ENCODE assay signal across 21 cellular contexts in the genomic region with DNA sequence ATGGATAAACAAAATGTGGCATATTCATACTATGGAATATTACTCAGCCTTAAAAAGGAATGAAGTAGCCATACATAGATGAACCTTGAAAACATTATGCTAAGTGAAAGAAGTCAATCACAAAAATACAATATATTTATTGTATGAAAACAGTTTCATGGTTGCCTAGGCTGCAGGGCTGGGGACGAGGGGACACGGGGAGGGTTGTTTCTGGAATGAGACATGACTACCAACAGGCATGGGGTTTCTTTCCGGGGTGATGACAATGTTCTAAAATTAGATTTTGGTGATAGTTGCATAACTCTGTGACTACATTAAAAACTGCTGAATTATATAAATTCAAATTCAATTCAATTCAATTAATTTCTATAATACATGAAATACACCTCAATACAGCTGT.
DNase-seq lines count a peak whose midpoint lies in the region; ATAC-seq and TF ChIP-seq lines count a peak whose summit lies in the region.
"Had no signal": no experiment of that assay in that cellular context is flagged by ENCODE, and none has a peak within 500 bp of the region (broad histone marks: within the 10 kb centered on the region; RNA-seq: fewer than 3 reads in every experiment).

No MANE protein-coding gene starts in this region.

- H3K27me3 ChIP-seq in uterus, result no peaks in the 10 kb centered on the region
- H3K27me3 ChIP-seq: BE2C had no signal

- H3K4me1 ChIP-seq in HEK293 (ENCODE audit: control insufficient read depth, insufficient read depth, low read length) (no peaks in the 10 kb centered on the region), uterus (no peaks in the 10 kb centered on the region)
- H3K4me1 ChIP-seq: A549, BE2C, Caco-2 had no signal

- ATAC-seq in stimulated activated naive B cell treated with anti-CD40 and anti-IgM and Interleukin-4, amounts not matched to agents 10 μg/mL and 1 μg/mL and 100 μg/mL, for 72 hours (replicated peaks), result no peak
- ATAC-seq: A549; CD8-positive, alpha-beta T cell; HCT116 had no signal

- H3K36me3 ChIP-seq in HEK293 (ENCODE audit: control insufficient read depth in 2 of 2, insufficient read depth in 1 of 2, low read length in 2 of 2), result no peaks in the 10 kb centered on the region
- no peaks in the 10 kb centered on the region for H3K36me3 ChIP-seq in uterus
- H3K36me3 ChIP-seq: BE2C had no signal

- H3K27ac ChIP-seq in HEK293 (ENCODE audit: extremely low read depth, low read depth, low read length), result no peak overlapping the region
- H3K27ac ChIP-seq in uterus, result no peak overlapping the region
- H3K27ac ChIP-seq: A549 had no signal

- H3K36me3 Mint-ChIP-seq in CD14-positive monocyte (peaks cover 4 to 9% of the 10 kb centered on the region in 2 donors), endothelial cell (ENCODE audit: low read depth, unreplicated experiment) (no peaks in the 10 kb centered on the region)
- H3K36me3 Mint-ChIP-seq in dendritic cell treated with granulocyte-macrophage colony-stimulating factor and Interleukin-4, amounts not matched to agents 40 ng/mL and 50 ng/mL, for 4 days (ENCODE audit: low read depth), result peaks cover 40% of the 10 kb centered on the region
- peaks cover 18 to 22% of the 10 kb centered on the region in 2 donors for H3K36me3 Mint-ChIP-seq in stimulated activated naive B cell treated with anti-CD40 and anti-IgM and Interleukin-4, amounts not matched to agents 10 μg/mL and 1 μg/mL and 100 μg/mL, for 72 hours
- H3K36me3 Mint-ChIP-seq: CD4-positive, CD25-positive, alpha-beta regulatory T cell; CD8-positive, alpha-beta T cell had no signal

- no peak for TF ChIP-seq POLR2A in uterus (IDR thresholded peaks at IDR 0.05)

- no peak overlapping the region for H3K4me3 ChIP-seq in HEK293 (ENCODE audit: low read depth, low read length)
- no peak overlapping the region for H3K4me3 ChIP-seq in uterus
- H3K4me3 ChIP-seq: A549; BLaER1 treated with 17β-estradiol and CSF1 and Interleukin-3, amounts not matched to agents 10 nM and 100 nM had no signal

- no peak overlapping the region for H3K4me3 Mint-ChIP-seq in CD14-positive monocyte
- H3K4me3 Mint-ChIP-seq in dendritic cell treated with granulocyte-macrophage colony-stimulating factor and Interleukin-4, amounts not matched to agents 40 ng/mL and 50 ng/mL, for 4 days, result no peak overlapping the region
- H3K4me3 Mint-ChIP-seq in stimulated activated naive B cell treated with anti-CD40 and anti-IgM and Interleukin-4, amounts not matched to agents 10 μg/mL and 1 μg/mL and 100 μg/mL, for 72 hours, result no peak overlapping the region
- no peak overlapping the region for H3K4me3 Mint-ChIP-seq in endothelial cell (ENCODE audit: unreplicated experiment)
- H3K4me3 Mint-ChIP-seq: CD4-positive, CD25-positive, alpha-beta regulatory T cell; CD8-positive, alpha-beta T cell; HFFc6 had no signal

- TF ChIP-seq CTCF in CD14-positive monocyte (IDR thresholded peaks at IDR 0.05) (no peak), HEK293 (tag by site-specific recombination; IDR thresholded peaks at IDR 0.05) (no peak), uterus (IDR thresholded peaks at IDR 0.05) (no peak), endothelial cell (IDR thresholded peaks at IDR 0.05; ENCODE audit: unreplicated experiment) (no peak)

- intact Hi-C loops in CD14-positive monocyte (cut with micrococcal nuclease), result loop anchor here in 1 of 2 donors (10.0 kb wide), 1 partner anchor 152 kb away; no protein-coding TSS in a partner anchor
- intact Hi-C loops in dendritic cell treated with granulocyte-macrophage colony-stimulating factor and Interleukin-4, amounts not matched to agents 40 ng/mL and 50 ng/mL, for 4 days (cut with micrococcal nuclease), result no loop called here
- intact Hi-C loops in uterus (cut with DNase I; ENCODE audit: low total_unique reads), result no loop called here

- POLR2A ChIA-PET in HEK293 (lab: Yijun Ruan, JAX), result no interaction called here

- CTCF ChIA-PET in HEK293 (lab: Yijun Ruan, JAX), result no interaction called here

- H3K9me3 ChIP-seq in HEK293 (ENCODE audit: control insufficient read depth, insufficient read depth, low read depth, low read length) (no peaks in the 10 kb centered on the region), uterus (peaks cover 6% of the 10 kb centered on the region in 2 donors)
- H3K9me3 ChIP-seq: BE2C had no signal

- peaks cover 5 to 16% (median 9%) of the 10 kb centered on the region in 3 donors for H3K27me3 Mint-ChIP-seq in CD14-positive monocyte (ENCODE audit: low read depth in 3 of 3)
- peaks cover 19% of the 10 kb centered on the region for H3K27me3 Mint-ChIP-seq in dendritic cell treated with granulocyte-macrophage colony-stimulating factor and Interleukin-4, amounts not matched to agents 40 ng/mL and 50 ng/mL, for 4 days
- peaks cover 11 to 21% of the 10 kb centered on the region in 2 donors for H3K27me3 Mint-ChIP-seq in stimulated activated naive B cell treated with anti-CD40 and anti-IgM and Interleukin-4, amounts not matched to agents 10 μg/mL and 1 μg/mL and 100 μg/mL, for 72 hours
- peaks cover 3% of the 10 kb centered on the region for H3K27me3 Mint-ChIP-seq in endothelial cell (ENCODE audit: unreplicated experiment)

- peak; percentile 71 for DNase-seq in CD14-positive monocyte (ENCODE audit: low spot score)
- no peak for DNase-seq in stimulated activated naive B cell treated with anti-CD40 and anti-IgM and Interleukin-4, amounts not matched to agents 10 μg/mL and 1 μg/mL and 100 μg/mL, for 72 hours
- DNase-seq in uterus, result no peak
- DNase-seq in activated CD4-positive, CD25-positive, alpha-beta regulatory T cell (lab: John Stamatoyannopoulos, UW), result no peak
- no peak for DNase-seq in endothelial cell (ENCODE audit: low spot score)
- DNase-seq: 8988T; ACHN; AML-193; BE2C; CD4-positive, CD25-positive, alpha-beta regulatory T cell; CD8-positive, alpha-beta T cell; DMS153; DND-41; H7; HFFc6 had no signal

- H3K4me1 Mint-ChIP-seq in CD14-positive monocyte (peaks cover 45% of the 10 kb centered on the region), endothelial cell (ENCODE audit: unreplicated experiment) (peaks cover 7% of the 10 kb centered on the region)
- peaks cover 68% of the 10 kb centered on the region for H3K4me1 Mint-ChIP-seq in dendritic cell treated with granulocyte-macrophage colony-stimulating factor and Interleukin-4, amounts not matched to agents 40 ng/mL and 50 ng/mL, for 4 days (ENCODE audit: low read depth)
- peaks cover 40 to 51% of the 10 kb centered on the region in 2 donors for H3K4me1 Mint-ChIP-seq in stimulated activated naive B cell treated with anti-CD40 and anti-IgM and Interleukin-4, amounts not matched to agents 10 μg/mL and 1 μg/mL and 100 μg/mL, for 72 hours

- peak overlapping the region; percentile 71 to 92 (median 86) for H3K27ac Mint-ChIP-seq in CD14-positive monocyte
- peak overlapping the region; percentile 91 for H3K27ac Mint-ChIP-seq in dendritic cell treated with granulocyte-macrophage colony-stimulating factor and Interleukin-4, amounts not matched to agents 40 ng/mL and 50 ng/mL, for 4 days
- H3K27ac Mint-ChIP-seq in stimulated activated naive B cell treated with anti-CD40 and anti-IgM and Interleukin-4, amounts not matched to agents 10 μg/mL and 1 μg/mL and 100 μg/mL, for 72 hours, result peak overlapping the region; percentile 75
- no peak overlapping the region for H3K27ac Mint-ChIP-seq in endothelial cell (ENCODE audit: unreplicated experiment)
- H3K27ac Mint-ChIP-seq: CD4-positive, CD25-positive, alpha-beta regulatory T cell; CD8-positive, alpha-beta T cell; HFFc6 had no signal

- H3K9me3 Mint-ChIP-seq in CD14-positive monocyte (peaks cover 11 to 27% (median 19%) of the 10 kb centered on the region in 7 donors), endothelial cell (ENCODE audit: unreplicated experiment) (no peaks in the 10 kb centered on the region)
- H3K9me3 Mint-ChIP-seq in dendritic cell treated with granulocyte-macrophage colony-stimulating factor and Interleukin-4, amounts not matched to agents 40 ng/mL and 50 ng/mL, for 4 days, result peaks cover 19% of the 10 kb centered on the region
- peaks cover 4 to 10% of the 10 kb centered on the region in 2 donors for H3K9me3 Mint-ChIP-seq in stimulated activated naive B cell treated with anti-CD40 and anti-IgM and Interleukin-4, amounts not matched to agents 10 μg/mL and 1 μg/mL and 100 μg/mL, for 72 hours

TF ChIP-seq in HEK293, 187 proteins besides CTCF, POLR2A, EP300 and RAD21:
- 0 out of 2 replicates have a peak, but pooled peaks have one; percentile 22 for TF ChIP-seq ZNF146 (tag by site-specific recombination; IDR thresholded peaks at IDR 0.05)
- no peak for TF ChIP-seq ZBTB48 (tag by site-specific recombination; IDR thresholded peaks at IDR 0.05)
